In the genomic region with DNA sequence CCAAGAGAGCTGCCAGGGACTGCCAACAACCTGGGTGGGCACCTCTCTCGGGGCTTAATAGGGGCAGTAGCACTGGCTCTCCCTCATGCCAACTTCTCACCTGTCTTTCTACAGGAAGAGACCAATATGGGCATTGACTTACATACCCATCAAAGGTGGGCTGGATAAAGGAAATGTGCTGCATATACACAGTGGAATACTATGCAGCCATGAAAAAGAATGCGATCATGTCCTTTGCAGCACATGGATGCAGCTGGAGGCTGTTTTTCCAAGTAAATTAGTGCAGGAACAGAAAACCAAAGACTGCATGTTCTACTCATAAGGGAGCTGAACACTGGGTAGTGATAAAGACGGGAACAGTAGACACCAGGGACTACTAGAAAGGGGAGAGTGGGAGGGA, we compare ENCODE assay signal across 25 cellular contexts.
DNase-seq lines count a peak whose midpoint lies in the region; FAIRE-seq and TF ChIP-seq lines count a peak whose summit lies in the region.
"Had no signal": no experiment of that assay in that cellular context is flagged by ENCODE, and none has a peak within 500 bp of the region (broad histone marks: within the 10 kb centered on the region; RNA-seq: fewer than 3 reads in every experiment).

No MANE protein-coding gene starts in this region.

- no peak overlapping the region for H3K27ac ChIP-seq in Karpas-422 (ENCODE audit: low read length)
- H3K27ac ChIP-seq: BLaER1 had no signal

- H3K9me3 ChIP-seq in Karpas-422 (ENCODE audit: low read length) = no peaks in the 10 kb centered on the region

- DNase-seq in Karpas-422 (peak; percentile 29), bronchial epithelial cell (ENCODE audit: low read depth) (no peak), epidermal melanocyte (ENCODE audit: insufficient read length, low spot score) (no peak), T1000 (lab: John Stamatoyannopoulos, UW) (no peak)
- no peak for DNase-seq in activated CD4-positive, alpha-beta T cell treated with anti-CD3 and anti-CD28 coated beads, Interleukin-2, amount 50 U/mL, for 4 hours
- DNase-seq: 8988T; ACHN; BE2C; C1 segment of cervical spinal cord; CD4-positive, alpha-beta memory T cell; CD4-positive, CD25-positive, alpha-beta regulatory T cell; CD8-positive, alpha-beta memory T cell; COR-L47; DMS 273 treated with DMSO at 0.1 percent for 48 hours; DMS153; DMS53; DMS79; DND-41; EL; GDM1 had no signal

- no peaks in the 10 kb centered on the region for H3K27me3 ChIP-seq in Karpas-422 (ENCODE audit: low read length)
- H3K27me3 ChIP-seq in bronchial epithelial cell (ENCODE audit: control insufficient read depth, insufficient read depth, low read length) = peaks cover 2% of the 10 kb centered on the region
- H3K27me3 ChIP-seq: BE2C, BLaER1 had no signal

- no peak overlapping the region for H3K4me3 ChIP-seq in Karpas-422 (ENCODE audit: low read length)
- H3K4me3 ChIP-seq in bronchial epithelial cell (ENCODE audit: low read depth, low read length) = no peak overlapping the region
- H3K4me3 ChIP-seq: BLaER1, GM12878 had no signal

- H3K4me1 ChIP-seq in Karpas-422 (ENCODE audit: low read length) = no peaks in the 10 kb centered on the region
- H3K4me1 ChIP-seq: BE2C, BLaER1 had no signal

- peak; percentile 13 for FAIRE-seq in bronchial epithelial cell (lab: Jason Lieb, UNC)
- FAIRE-seq: A204.1, GM12878, GM12892, GM18507 had no signal

- no peak for TF ChIP-seq CTCF in bronchial epithelial cell (IDR thresholded peaks at IDR 0.05; ENCODE audit: insufficient read depth, low read length, severe bottlenecking)

- no peak overlapping the region for H2AFZ ChIP-seq in Karpas-422 (ENCODE audit: low read length)

- H3K9ac ChIP-seq in Karpas-422 (ENCODE audit: low read length) = no peak overlapping the region
- H3K9ac ChIP-seq: BLaER1 had no signal

- H3K79me2 ChIP-seq in Karpas-422 (ENCODE audit: low read length) = no peaks in the 10 kb centered on the region

- H3K36me3 ChIP-seq in Karpas-422 (ENCODE audit: insufficient read depth, low read length) (no peaks in the 10 kb centered on the region), bronchial epithelial cell (ENCODE audit: control insufficient read depth, insufficient read depth, low read length) (no peaks in the 10 kb centered on the region)
- H3K36me3 ChIP-seq: BE2C, BLaER1 had no signal

- no peaks in the 10 kb centered on the region for H3K9me2 ChIP-seq in Karpas-422 (replicated peaks; ENCODE audit: insufficient read depth, low read length)

- H4K20me1 ChIP-seq in Karpas-422 (ENCODE audit: insufficient read depth, low read depth, low read length) = no peaks in the 10 kb centered on the region
- H4K20me1 ChIP-seq: BLaER1 had no signal

- no peak overlapping the region for H3K4me2 ChIP-seq in Karpas-422 (ENCODE audit: low read depth, low read length, poor library complexity, severe bottlenecking)
- H3K4me2 ChIP-seq: BLaER1 had no signal
